Comparison of ENCODE assay signal across 3 cellular contexts in the genomic region with DNA sequence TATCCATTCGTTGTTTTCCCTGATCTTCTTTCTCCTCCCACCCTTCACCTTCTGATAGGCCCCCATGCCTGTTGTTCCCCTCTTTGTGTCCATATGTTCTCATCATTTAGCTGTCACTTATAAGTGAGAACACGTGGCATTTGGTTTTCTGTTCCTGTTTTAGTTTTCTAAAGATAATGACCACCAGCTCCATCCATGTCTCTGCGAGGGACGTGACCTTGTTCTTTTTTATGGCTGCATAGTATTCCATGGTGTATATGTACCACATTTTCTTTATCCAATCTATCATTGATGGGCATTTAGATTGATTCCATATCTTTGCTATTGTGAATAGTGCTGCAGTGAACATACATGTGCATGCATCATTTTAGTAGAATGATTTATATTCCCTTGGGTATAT.
A peak's percentile ranks its signal among the peaks of the same experiment; 100 is the strongest.
DNase-seq lines count a peak whose midpoint lies in the region; ATAC-seq, FAIRE-seq and TF ChIP-seq lines count a peak whose summit lies in the region.
"Not testable (repeated sequence)": the region's sequence is repeated elsewhere in the genome, so short reads cannot be mapped to it uniquely, and the experiment has no call there.

No MANE protein-coding gene starts in this region.

- intact Hi-C loops in K562 (cut with micrococcal nuclease), result not testable (repeated sequence)

- not testable (repeated sequence) for H3K79me2 ChIP-seq in K562 (ENCODE audit: control insufficient read depth, insufficient read depth, low read length)

- H3K4me2 ChIP-seq in K562 (ENCODE audit: insufficient read depth, low read length), result not testable (repeated sequence)

- H3K27ac ChIP-seq in HEK293 (ENCODE audit: extremely low read depth, low read depth, low read length); K562 (ENCODE audit: extremely low read depth, low read depth, low read length): not testable (repeated sequence)

- not testable (repeated sequence) for H3K9me1 ChIP-seq in K562 (ENCODE audit: control insufficient read depth, insufficient read depth, low read length)

- WGBS in K562 (ENCODE audit: insufficient coverage, low coverage, missing lambda C conversion rate), result 24% methylated on average over 4 of the region's 4 CpGs

- H3K4me1 ChIP-seq in HEK293 (ENCODE audit: control insufficient read depth, insufficient read depth, low read length); K562 (replicated peaks in 1 of 2; ENCODE audit: control insufficient read depth in 2 of 2, insufficient read depth in 2 of 2, low read length in 2 of 2): not testable (repeated sequence)

- not testable (repeated sequence) for FAIRE-seq in K562 (lab: Jason Lieb, UNC)

- TF ChIP-seq CTCF in HEK293 (tag by site-specific recombination; IDR thresholded peaks at IDR 0.05); K562 (IDR thresholded peaks at IDR 0.05 in 2 of 3, conservative IDR thresholded peaks at IDR 0.05 in 1 of 3; ENCODE audit: insufficient read depth in 2 of 3, low read depth in 1 of 3, low read length in 3 of 3): not testable (repeated sequence)

- DNase-seq in K562 (ENCODE audit: extremely low read depth in 1 of 4, low spot score in 3 of 4), result not testable (repeated sequence)

- H3K9me3 ChIP-seq in HEK293 (ENCODE audit: control insufficient read depth, insufficient read depth, low read depth, low read length); K562 (replicated peaks; ENCODE audit: control insufficient read depth, insufficient read depth, low read depth, low read length): not testable (repeated sequence)

- H3K27me3 ChIP-seq in K562 (ENCODE audit: control insufficient read depth in 2 of 2, insufficient read depth in 2 of 2, low read length in 2 of 2), result not testable (repeated sequence)

- not testable (repeated sequence) for H3K9ac ChIP-seq in K562 (ENCODE audit: insufficient read depth in 1 of 2, low read depth in 2 of 2, low read length in 2 of 2)

- peaks cover 0 to 13% of the 10 kb centered on the region in 2 experiments; a peak in 1 of 3 replicates for H3K36me3 ChIP-seq in HEK293 (ENCODE audit: control insufficient read depth in 2 of 2, insufficient read depth in 1 of 2, low read length in 2 of 2)
- H3K36me3 ChIP-seq in K562 (ENCODE audit: control insufficient read depth, insufficient read depth, low read length), result not testable (repeated sequence)

- CTCF ChIA-PET in HEK293 (lab: Yijun Ruan, JAX), result interaction anchor here (1.5 kb wide), 1 partner anchor 17 kb away, joined by 6 read pairs; no protein-coding TSS in a partner anchor
- CTCF ChIA-PET in K562 (lab: Yijun Ruan, JAX; ENCODE audit: low intra/inter-chr PET ratio), result not testable (repeated sequence)

- TF ChIP-seq RAD21 in K562 (CRISPR knock-in tag; conservative IDR thresholded peaks at IDR 0.05 in 1 of 2, IDR thresholded peaks at IDR 0.05 in 1 of 2), result not testable (repeated sequence)

- in situ Hi-C loops in K562 (cut with MboI), result loop anchor here (10.0 kb wide), 1 partner anchor 375 kb away; no protein-coding TSS in a partner anchor

- not testable (repeated sequence) for H2AFZ ChIP-seq in K562 (ENCODE audit: low read depth, low read length)

- not testable (repeated sequence) for BruUV-seq in K562 (replicated peaks; lab: Mats Ljungman, UMichigan)

- TF ChIP-seq POLR2A in K562 (conservative IDR thresholded peaks at IDR 0.05), result not testable (repeated sequence)

- ATAC-seq in SK-N-SH treated with all-trans-retinoic acid at 6 μM for 48 hours, K562: not testable (repeated sequence)

- POLR2A ChIA-PET in HEK293 (lab: Yijun Ruan, JAX); K562 (lab: Yijun Ruan, JAX): not testable (repeated sequence)

- H4K20me1 ChIP-seq in K562 (replicated peaks; ENCODE audit: control insufficient read depth, insufficient read depth, low read length), result not testable (repeated sequence)

- TF ChIP-seq EP300 in K562 (IDR thresholded peaks at IDR 0.05; ENCODE audit: low read length), result not testable (repeated sequence)

- H3K4me3 ChIP-seq in HEK293 (ENCODE audit: low read depth, low read length); K562: not testable (repeated sequence)

TF ChIP-seq in HEK293, 187 proteins besides CTCF, POLR2A, EP300 and RAD21:
- TF ChIP-seq ZNF146 (tag by site-specific recombination; IDR thresholded peaks at IDR 0.05), result peak; percentile 54

TF ChIP-seq in SK-N-SH treated with all-trans-retinoic acid at 6 μM for 48 hours, 23 proteins besides CTCF, POLR2A, EP300 and RAD21:
- peak; percentile 58; the same call in 1 of the 2 replicates for TF ChIP-seq ZNF8 (CRISPR knock-in tag; IDR thresholded peaks at IDR 0.05)

TF ChIP-seq in K562, 482 proteins besides CTCF, POLR2A, EP300 and RAD21:
- TF ChIP-seq ZNF146 (CRISPR knock-in tag; IDR thresholded peaks at IDR 0.05; ENCODE audit: unreplicated experiment), result peak; percentile 57
